Comparison of ENCODE assay signal across 8 cellular contexts in genomic region chr1:61077676-61078521, GRCh38. TPM values are rescaled to one million over a fixed set of nuclear protein-coding genes. Genes with fewer than 3 reads are reported as not detected.
DNase-seq lines count a peak whose midpoint lies in the region; ATAC-seq and TF ChIP-seq lines count a peak whose summit lies in the region.

No MANE protein-coding gene starts in this region.

- CTCF ChIA-PET in T-cell (lab: Charles Lee) = interaction anchor here (0.5 to 2.6 kb wide), 21 partner anchors 8 to 1105 kb away, joined by 3 to 39 read pairs (median 3); no protein-coding TSS in a partner anchor

- DNase-seq in GM03348 (ENCODE audit: low spot score) (peak; percentile 96), NCI-H1436 treated with DMSO at 0.1 percent for 48 hours (lab: John Stamatoyannopoulos, UW) (peak; percentile 98), T-cell (peak; percentile 73 to 97 (median 91)), anterior cingulate cortex (lab: John Stamatoyannopoulos, UW) (peak in 53 of 58 donors; percentile 7 to 97 (median 77)), left ventricle myocardium superior (peak; percentile 91), posterior vena cava (ENCODE audit: low spot score) (peak; percentile 93), upper lobe of right lung (peak; percentile 92)

- H3K27me3 ChIP-seq in upper lobe of right lung = no peaks in the 10 kb centered on the region

- H3K36me3 Mint-ChIP-seq in T-cell = no peaks in the 10 kb centered on the region

- peaks cover 34% of the 10 kb centered on the region for H3K4me1 ChIP-seq in upper lobe of right lung

- no peak for TF ChIP-seq CTCF in upper lobe of right lung (IDR thresholded peaks at IDR 0.05)

- no peaks in the 10 kb centered on the region for H3K36me3 ChIP-seq in upper lobe of right lung

- ATAC-seq in HG02852 (IDR thresholded peaks at IDR 0.05; ENCODE audit: unreplicated experiment) = peak; percentile 43
- ATAC-seq in T-cell (replicated peaks in 1 of 4) = peak; percentile 72 to 76 (median 74)
- ATAC-seq in left ventricle myocardium superior = peak; percentile 80
- peak; percentile 83 for ATAC-seq in upper lobe of right lung

- H3K4me1 Mint-ChIP-seq in T-cell = peaks cover 47 to 53% (median 49%) of the 10 kb centered on the region in 3 donors

- no peaks in the 10 kb centered on the region for H3K9me3 Mint-ChIP-seq in T-cell

- POLR2A ChIA-PET in T-cell (lab: Charles Lee) = interaction anchor here (0.6 to 2.0 kb wide), 17 partner anchors 11 to 1264 kb away, joined by 3 to 20 read pairs (median 4); no protein-coding TSS in a partner anchor

- peak overlapping the region; percentile 61 for H3K4me3 ChIP-seq in upper lobe of right lung

- no peaks in the 10 kb centered on the region for H3K9me3 ChIP-seq in upper lobe of right lung

- intact Hi-C loops in left ventricle myocardium superior (cut with micrococcal nuclease) (loop anchor here (1.0 kb wide), 1 partner anchor 22 kb away; no protein-coding TSS in a partner anchor), posterior vena cava (cut with DNase I) (no loop called here), upper lobe of right lung (cut with DNase I) (loop anchor here (10.0 kb wide), 1 partner anchor 257 kb away; no protein-coding TSS in a partner anchor)

- no peaks in the 10 kb centered on the region for H3K27me3 Mint-ChIP-seq in T-cell

- peak overlapping the region; percentile 89 for H3K27ac ChIP-seq in upper lobe of right lung

- peak overlapping the region; percentile 97 to 99 for H3K27ac Mint-ChIP-seq in T-cell

- peak overlapping the region; percentile 82 to 98 (median 90) for H3K4me3 Mint-ChIP-seq in T-cell

RNA-seq across cellular contexts. Expression of gene NFIA, which starts 4.5 kb away (rescaled TPM):
- total RNA-seq in T-cell = 10 to 100 TPM in 1 of 5 donors, 1 to 10 TPM in 4; 5.1 to 10.1 (median 7.1) TPM
- total RNA-seq in left ventricle myocardium superior = 102 TPM
- total RNA-seq in posterior vena cava = 100 to 1,000 TPM; 117 to 183 TPM
- 66.6 TPM for total RNA-seq in upper lobe of right lung

Comparison
In these comparisons a context has a peak if more than half of its experiments do, and no peak if none do; other contexts are left out.
1. Peak in every context shown above with its lines: DNase-seq, ATAC-seq, H3K4me3 ChIP-seq and H3K27ac ChIP-seq.
2. intact Hi-C loops: an anchor here in left ventricle myocardium superior (1.0 kb wide) and upper lobe of right lung (10.0 kb wide); none called in posterior vena cava.